ENCODE assay signal across 5 cellular contexts in genomic region chr3:100229188-100229587, GRCh38. TPM values are rescaled to one million over a fixed set of nuclear protein-coding genes. Genes with fewer than 3 reads are reported as not detected.
DNase-seq lines count a peak whose midpoint lies in the region; ATAC-seq, FAIRE-seq and TF ChIP-seq lines count a peak whose summit lies in the region.
"Not testable (repeated sequence)": the region's sequence is repeated elsewhere in the genome, so short reads cannot be mapped to it uniquely, and the experiment has no call there.

No MANE protein-coding gene starts in this region.

- not testable (repeated sequence) for H3K9me3 ChIP-seq in K562 (replicated peaks; ENCODE audit: control insufficient read depth, insufficient read depth, low read depth, low read length)

- TF ChIP-seq EP300 in K562 (IDR thresholded peaks at IDR 0.05; ENCODE audit: low read length), result not testable (repeated sequence)

- not testable (repeated sequence) for H3K4me3 ChIP-seq in K562

- not testable (repeated sequence) for H3K27me3 Mint-ChIP-seq in activated B cell treated with CpG ODN at 0.5 μM for 24 hours; activated naive CD4-positive, alpha-beta T cell treated with anti-CD3 and anti-CD28 coated beads, Interleukin-2, amount 50 U/mL, for 24 hours; nephron progenitor cell (ENCODE audit: low read depth, poor library complexity); stimulated activated naive CD8-positive, alpha-beta T cell treated with anti-CD3 and anti-CD28 coated beads, Interleukin-15, Interleukin-2, amounts not matched to agents 100 ng/mL and 50 ng/mL, for 24 hours

- DNase-seq in activated B cell treated with CpG ODN at 0.5 μM for 24 hours; K562 (ENCODE audit: extremely low read depth in 1 of 4, low spot score in 3 of 4); nephron progenitor cell: not testable (repeated sequence)

- H3K79me2 ChIP-seq in K562 (ENCODE audit: control insufficient read depth, insufficient read depth, low read length), result not testable (repeated sequence)

- CTCF ChIA-PET in activated B cell treated with CpG ODN at 0.5 μM for 24 hours (lab: Charles Lee); K562 (lab: Yijun Ruan, JAX; ENCODE audit: low intra/inter-chr PET ratio): not testable (repeated sequence)

- H2AFZ ChIP-seq in K562 (ENCODE audit: low read depth, low read length), result 0 out of 2 replicates have a peak overlapping the region, but pooled peaks have one; percentile 23

- not testable (repeated sequence) for ATAC-seq in activated B cell treated with CpG ODN at 0.5 μM for 24 hours (ENCODE audit: low read depth); K562

- in situ Hi-C loops in K562 (cut with MboI), result not testable (repeated sequence)

- H3K27ac ChIP-seq in K562 (ENCODE audit: extremely low read depth, low read depth, low read length), result not testable (repeated sequence)

- not testable (repeated sequence) for TF ChIP-seq RAD21 in K562 (CRISPR knock-in tag; conservative IDR thresholded peaks at IDR 0.05 in 1 of 2, IDR thresholded peaks at IDR 0.05 in 1 of 2)

- peaks cover 4 to 11% of the 10 kb centered on the region in 2 experiments; a peak in 3 of 5 replicates for H3K4me1 ChIP-seq in K562 (replicated peaks in 1 of 2; ENCODE audit: control insufficient read depth in 2 of 2, insufficient read depth in 2 of 2, low read length in 2 of 2)

- not testable (repeated sequence) for TF ChIP-seq CTCF in activated B cell treated with CpG ODN at 0.5 μM for 24 hours (IDR thresholded peaks at IDR 0.05); K562 (IDR thresholded peaks at IDR 0.05 in 2 of 3, conservative IDR thresholded peaks at IDR 0.05 in 1 of 3; ENCODE audit: insufficient read depth in 2 of 3, low read depth in 1 of 3, low read length in 3 of 3); nephron progenitor cell (IDR thresholded peaks at IDR 0.05)

- intact Hi-C loops in activated B cell treated with CpG ODN at 0.5 μM for 24 hours (cut with micrococcal nuclease); K562 (cut with micrococcal nuclease): not testable (repeated sequence)

- not testable (repeated sequence) for H3K4me3 Mint-ChIP-seq in activated B cell treated with CpG ODN at 0.5 μM for 24 hours; activated naive CD4-positive, alpha-beta T cell treated with anti-CD3 and anti-CD28 coated beads, Interleukin-2, amount 50 U/mL, for 24 hours; nephron progenitor cell; stimulated activated naive CD8-positive, alpha-beta T cell treated with anti-CD3 and anti-CD28 coated beads, Interleukin-15, Interleukin-2, amounts not matched to agents 100 ng/mL and 50 ng/mL, for 24 hours

- not testable (repeated sequence) for H4K20me1 ChIP-seq in K562 (replicated peaks; ENCODE audit: control insufficient read depth, insufficient read depth, low read length)

- FAIRE-seq in K562 (lab: Jason Lieb, UNC), result not testable (repeated sequence)

- H3K36me3 ChIP-seq in K562 (ENCODE audit: control insufficient read depth, insufficient read depth, low read length), result not testable (repeated sequence)

- not testable (repeated sequence) for H3K36me3 Mint-ChIP-seq in activated B cell treated with CpG ODN at 0.5 μM for 24 hours (ENCODE audit: low read depth); activated naive CD4-positive, alpha-beta T cell treated with anti-CD3 and anti-CD28 coated beads, Interleukin-2, amount 50 U/mL, for 24 hours; nephron progenitor cell (ENCODE audit: low read depth); stimulated activated naive CD8-positive, alpha-beta T cell treated with anti-CD3 and anti-CD28 coated beads, Interleukin-15, Interleukin-2, amounts not matched to agents 100 ng/mL and 50 ng/mL, for 24 hours (ENCODE audit: low read depth)

- BruUV-seq in K562 (replicated peaks; lab: Mats Ljungman, UMichigan), result not testable (repeated sequence)

- POLR2A ChIA-PET in activated B cell treated with CpG ODN at 0.5 μM for 24 hours (lab: Charles Lee); K562 (lab: Yijun Ruan, JAX): not testable (repeated sequence)

- H3K27ac Mint-ChIP-seq in activated B cell treated with CpG ODN at 0.5 μM for 24 hours (peak overlapping the region; percentile 47), nephron progenitor cell (peak overlapping the region; percentile 33)
- peak overlapping the region; percentile 52 for H3K27ac Mint-ChIP-seq in activated naive CD4-positive, alpha-beta T cell treated with anti-CD3 and anti-CD28 coated beads, Interleukin-2, amount 50 U/mL, for 24 hours
- H3K27ac Mint-ChIP-seq in stimulated activated naive CD8-positive, alpha-beta T cell treated with anti-CD3 and anti-CD28 coated beads, Interleukin-15, Interleukin-2, amounts not matched to agents 100 ng/mL and 50 ng/mL, for 24 hours, result peak overlapping the region; percentile 60

- H3K4me2 ChIP-seq in K562 (ENCODE audit: insufficient read depth, low read length), result not testable (repeated sequence)

- not testable (repeated sequence) for H3K9ac ChIP-seq in K562 (ENCODE audit: insufficient read depth in 1 of 2, low read depth in 2 of 2, low read length in 2 of 2)

- H3K4me1 Mint-ChIP-seq in activated B cell treated with CpG ODN at 0.5 μM for 24 hours; activated naive CD4-positive, alpha-beta T cell treated with anti-CD3 and anti-CD28 coated beads, Interleukin-2, amount 50 U/mL, for 24 hours; nephron progenitor cell; stimulated activated naive CD8-positive, alpha-beta T cell treated with anti-CD3 and anti-CD28 coated beads, Interleukin-15, Interleukin-2, amounts not matched to agents 100 ng/mL and 50 ng/mL, for 24 hours (ENCODE audit: low read depth): not testable (repeated sequence)

- not testable (repeated sequence) for H3K27me3 ChIP-seq in K562 (ENCODE audit: control insufficient read depth in 2 of 2, insufficient read depth in 2 of 2, low read length in 2 of 2)

- H3K9me3 Mint-ChIP-seq in activated B cell treated with CpG ODN at 0.5 μM for 24 hours; activated naive CD4-positive, alpha-beta T cell treated with anti-CD3 and anti-CD28 coated beads, Interleukin-2, amount 50 U/mL, for 24 hours; stimulated activated naive CD8-positive, alpha-beta T cell treated with anti-CD3 and anti-CD28 coated beads, Interleukin-15, Interleukin-2, amounts not matched to agents 100 ng/mL and 50 ng/mL, for 24 hours: not testable (repeated sequence)
- peaks cover 25% of the 10 kb centered on the region for H3K9me3 Mint-ChIP-seq in nephron progenitor cell

- H3K9me1 ChIP-seq in K562 (ENCODE audit: control insufficient read depth, insufficient read depth, low read length), result not testable (repeated sequence)

- 45% methylated on average over 2 of the region's 3 CpGs for WGBS in K562 (ENCODE audit: insufficient coverage, low coverage, missing lambda C conversion rate)

- not testable (repeated sequence) for TF ChIP-seq POLR2A in K562 (conservative IDR thresholded peaks at IDR 0.05)

TF ChIP-seq in K562, 482 proteins besides CTCF, POLR2A, EP300 and RAD21 (continues in another document):
- TF ChIP-seq ZBTB2 (IDR thresholded peaks at IDR 0.05), result 0 out of 2 replicates have a peak, but pooled peaks have one; percentile 41

RNA-seq across cellular contexts. Expression of gene TBC1D23, which starts 31.6 kb away (rescaled TPM):
- total RNA-seq in activated B cell treated with CpG ODN at 0.5 μM for 24 hours, result 27.2 and 27.7 TPM in 2 replicates
- 86.1 and 137 TPM in 2 replicates for total RNA-seq in K562 (2011; cell fraction: chromatin; rRNA removed; ENCODE audit: low replicate concordance)
- 23.0 and 30.1 TPM in 2 replicates for total RNA-seq in K562 (2011; cell fraction: nucleolus; rRNA removed)
- total RNA-seq in K562 (2011; cell fraction: nucleoplasm; rRNA removed), result 48.8 and 56.6 TPM in 2 replicates
- total RNA-seq in K562 (2014; rRNA removed), result 26.7 and 28.0 TPM in 2 replicates
- 48.7 and 56.5 TPM in 2 replicates for total RNA-seq in K562 (2014; rRNA removed; fragmentation: Illumina TruSeq; extraction: Trizol)
- 32.0 and 35.2 TPM in 2 replicates for total RNA-seq in K562 (2015; rRNA removed; fragmentation: Illumina TruSeq; extraction: Trizol)
- 42.8 and 48.2 TPM in 2 replicates for total RNA-seq in K562 (2021)
- polyA plus RNA-seq in K562 (2011; rRNA removed), result 75.2 and 85.8 TPM in 2 replicates
- polyA plus RNA-seq in K562 (2011; cell fraction: cytosol; rRNA removed), result 13.5 and 23.4 TPM in 2 replicates
- 27.0 and 42.7 TPM in 2 replicates for polyA plus RNA-seq in K562 (2011; cell fraction: nucleus; rRNA removed)
- polyA plus RNA-seq in K562 (2012), result 20.5 and 23.1 TPM in 2 replicates
- 24.4 and 29.0 TPM in 2 replicates for polyA plus RNA-seq in K562 (2014; fragmentation: Illumina TruSeq; extraction: Trizol)
- polyA plus RNA-seq in K562 (2014; fragmentation: Nextera tagmentation; extraction: Ambion mirVana), result 10 to 100 TPM; 43.7 to 49.3 TPM
- 23.4 and 25.8 TPM in 2 replicates for polyA plus RNA-seq in K562 (2014; rRNA removed)
- polyA minus RNA-seq in K562 (2011; rRNA and poly(A)+ RNA removed), result 104 and 139 TPM in 2 replicates
- polyA minus RNA-seq in K562 (2011; cell fraction: cytosol; rRNA and poly(A)+ RNA removed), result 35.6 and 41.3 TPM in 2 replicates
- polyA minus RNA-seq in K562 (2011; cell fraction: nucleus; rRNA and poly(A)+ RNA removed), result 27.5 and 53.5 TPM in 2 replicates
